Comparison of ENCODE assay signal across 20 cellular contexts in genomic region chr18:44898536-44898935, GRCh38.
DNase-seq lines count a peak whose midpoint lies in the region; ATAC-seq, FAIRE-seq and TF ChIP-seq lines count a peak whose summit lies in the region.
"Had no signal": no experiment of that assay in that cellular context is flagged by ENCODE, and none has a peak within 500 bp of the region (broad histone marks: within the 10 kb centered on the region; RNA-seq: fewer than 3 reads in every experiment).

No MANE protein-coding gene starts in this region.

- DNase-seq in NCI-H82 (lab: John Stamatoyannopoulos, UW) = peak; percentile 44
- DNase-seq in NCI-H82 treated with DMSO at 0.1 percent for 48 hours (lab: John Stamatoyannopoulos, UW; ENCODE audit: unreplicated experiment) = no peak
- no peak for DNase-seq in body of pancreas
- no peak for DNase-seq in esophagus squamous epithelium (lab: John Stamatoyannopoulos, UW)
- DNase-seq in ACHN = no peak
- no peak for DNase-seq in activated naive CD4-positive, alpha-beta T cell treated with anti-CD3 and anti-CD28 coated beads, Interleukin-2, amount 50 U/mL, for 16 hours
- DNase-seq: CD4-positive, alpha-beta memory T cell; DMS153; EL; GOT3; KBM-7; NCI-H1694 treated with DMSO at 0.1 percent for 48 hours; NCI-H345; NCI-H774 had no signal

- FAIRE-seq in islet of Langerhans (lab: Jason Lieb, UNC) = peak; percentile 30
- FAIRE-seq: A204.1, GM12878, HepG2 had no signal

- H3K4me1 ChIP-seq in body of pancreas (peaks cover 66% of the 10 kb centered on the region), esophagus squamous epithelium (peaks cover 19 to 37% (median 23%) of the 10 kb centered on the region in 3 donors)

- in situ Hi-C loops in ACHN (cut with HindIII; ENCODE audit: low pct_ligation_motif_present, low pct_unique_long_range_greater_than_20kb, low sequenced_read_pairs) = no loop called here

- H3K27ac ChIP-seq in body of pancreas (peak overlapping the region; percentile 21 to 87 (median 82)), esophagus squamous epithelium (no peak overlapping the region)
- H3K27ac ChIP-seq: BLaER1 had no signal

- H3K36me3 ChIP-seq in body of pancreas (replicated peaks in 1 of 2; ENCODE audit: insufficient read depth in 1 of 2, low read depth in 2 of 2) (no peaks in the 10 kb centered on the region), esophagus squamous epithelium (no peaks in the 10 kb centered on the region)
- H3K36me3 ChIP-seq: BLaER1 had no signal

- H3K4me3 ChIP-seq in body of pancreas = no peak overlapping the region
- no peak overlapping the region for H3K4me3 ChIP-seq in esophagus squamous epithelium
- H3K4me3 ChIP-seq: BLaER1, GM12878 had no signal

- ATAC-seq in body of pancreas (no peak), GM18858 (IDR thresholded peaks at IDR 0.05; ENCODE audit: unreplicated experiment) (no peak)
- ATAC-seq: GM12878, HepG2 had no signal

- H3K9me3 ChIP-seq in body of pancreas (no peaks in the 10 kb centered on the region), esophagus squamous epithelium (no peaks in the 10 kb centered on the region)
- H3K9me3 ChIP-seq: BLaER1 had no signal

- no peak for TF ChIP-seq POLR2A in body of pancreas (IDR thresholded peaks at IDR 0.05)
- no peak for TF ChIP-seq POLR2A in esophagus squamous epithelium (IDR thresholded peaks at IDR 0.05)

- no peaks in the 10 kb centered on the region for H3K27me3 ChIP-seq in body of pancreas
- peaks cover 0 to 10% (median 0%) of the 10 kb centered on the region in 4 donors for H3K27me3 ChIP-seq in esophagus squamous epithelium
- H3K27me3 ChIP-seq: BLaER1 had no signal

- intact Hi-C loops in body of pancreas (cut with DNase I) = no loop called here
- intact Hi-C loops in esophagus squamous epithelium (cut with DNase I) = loop anchor here (10.0 kb wide), 1 partner anchor 214 kb away; the partner anchor contains the start of gene SETBP1

- no peak for TF ChIP-seq CTCF in body of pancreas (IDR thresholded peaks at IDR 0.05)
- no peak for TF ChIP-seq CTCF in esophagus squamous epithelium (IDR thresholded peaks at IDR 0.05)

- WGBS in body of pancreas, 2 donors = 58 to 59% methylated on average over 2 of the region's 2 CpGs
- 16 to 34% methylated on average over 2 of the region's 2 CpGs for WGBS in esophagus squamous epithelium, 2 donors

Comparison
In these comparisons a context has a peak if more than half of its experiments do, and no peak if none do; other contexts are left out.
1. H3K27ac ChIP-seq: peak in body of pancreas (4 of 4); none in esophagus squamous epithelium (0 of 4).